Comparison of ENCODE assay signal across 11 cellular contexts in the genomic region with DNA sequence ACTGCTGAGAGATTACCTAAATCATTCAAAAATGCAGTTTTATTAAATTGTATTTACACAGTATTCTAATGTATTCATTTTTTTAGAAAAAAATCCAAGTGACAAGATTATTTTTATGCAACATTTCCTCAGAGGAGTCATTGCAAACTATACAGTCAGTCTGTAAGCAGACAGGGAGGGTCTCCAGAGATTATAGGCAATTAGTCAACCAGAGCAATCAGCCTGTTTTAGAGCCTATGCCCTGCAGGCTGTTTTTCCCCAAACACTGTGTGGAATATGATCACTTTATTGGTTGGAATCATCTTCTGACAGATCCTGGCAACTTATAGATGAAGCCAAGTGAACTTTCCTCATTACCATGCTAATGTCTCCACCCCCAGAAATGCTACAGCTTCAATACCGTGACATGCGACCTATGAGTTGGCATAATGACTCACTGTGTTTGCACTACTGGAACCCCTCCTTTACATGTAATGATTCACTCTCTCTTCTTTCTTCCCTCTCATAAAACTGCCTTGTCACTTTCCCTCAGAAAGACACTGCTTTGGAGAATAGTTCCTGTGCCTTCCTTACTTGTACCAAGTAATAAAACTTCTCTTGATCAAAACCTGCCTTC.
DNase-seq lines count a peak whose midpoint lies in the region; ATAC-seq and TF ChIP-seq lines count a peak whose summit lies in the region.
"Had no signal": no experiment of that assay in that cellular context is flagged by ENCODE, and none has a peak within 500 bp of the region (broad histone marks: within the 10 kb centered on the region; RNA-seq: fewer than 3 reads in every experiment).

No MANE protein-coding gene starts in this region.

- H3K4me1 ChIP-seq in esophagus muscularis mucosa, result no peaks in the 10 kb centered on the region
- H3K4me1 ChIP-seq: right atrium auricular region, tibial nerve had no signal

- 59% methylated on average over 2 of the region's 2 CpGs for WGBS in esophagus muscularis mucosa

- no peak overlapping the region for H3K4me3 Mint-ChIP-seq in activated CD8-positive, alpha-beta T cell treated with anti-CD3 and anti-CD28 coated beads, Interleukin-2, amount 10 ng/mL, durations not matched to agents 7 days and 5 days
- no peak overlapping the region for H3K4me3 Mint-ChIP-seq in activated T-helper 17 cell treated with anti-CD3 and anti-CD28 coated beads, Interleukin-2, amount 50 U/mL, for 72 hours

- no peaks in the 10 kb centered on the region for H3K9me3 ChIP-seq in esophagus muscularis mucosa
- H3K9me3 ChIP-seq: right atrium auricular region, tibial nerve had no signal

- no peaks in the 10 kb centered on the region for H3K27me3 ChIP-seq in esophagus muscularis mucosa
- H3K27me3 ChIP-seq: right atrium auricular region, tibial nerve had no signal

- TF ChIP-seq EP300 in esophagus muscularis mucosa (IDR thresholded peaks at IDR 0.05), result no peak

- no peaks in the 10 kb centered on the region for H3K36me3 ChIP-seq in esophagus muscularis mucosa
- H3K36me3 ChIP-seq: right atrium auricular region, tibial nerve had no signal

- POLR2A ChIA-PET in activated CD8-positive, alpha-beta T cell treated with anti-CD3 and anti-CD28 coated beads, Interleukin-2, amount 10 ng/mL, durations not matched to agents 7 days and 5 days (lab: Charles Lee), result no interaction called here

- no peak overlapping the region for H3K4me3 ChIP-seq in choroid plexus epithelial cell (ENCODE audit: low read depth, low read length)
- H3K4me3 ChIP-seq in esophagus muscularis mucosa, result no peak overlapping the region
- H3K4me3 ChIP-seq: right atrium auricular region, tibial nerve had no signal

- ATAC-seq in GM18505 (IDR thresholded peaks at IDR 0.05; ENCODE audit: unreplicated experiment), result no peak
- no peak for ATAC-seq in activated CD8-positive, alpha-beta T cell treated with anti-CD3 and anti-CD28 coated beads, Interleukin-2, amount 10 ng/mL, durations not matched to agents 7 days and 5 days
- ATAC-seq in activated T-helper 17 cell treated with anti-CD3 and anti-CD28 coated beads, Interleukin-2, amount 50 U/mL, for 72 hours (replicated peaks), result no peak

- no peak overlapping the region for H3K27ac Mint-ChIP-seq in activated CD8-positive, alpha-beta T cell treated with anti-CD3 and anti-CD28 coated beads, Interleukin-2, amount 10 ng/mL, durations not matched to agents 7 days and 5 days
- no peak overlapping the region for H3K27ac Mint-ChIP-seq in activated T-helper 17 cell treated with anti-CD3 and anti-CD28 coated beads, Interleukin-2, amount 50 U/mL, for 72 hours

- DNase-seq in ELR (ENCODE audit: low read depth) (peak; percentile 91), NOMO-1 (lab: John Stamatoyannopoulos, UW; ENCODE audit: unreplicated experiment in 2 of 2) (peak; percentile 69 to 85), choroid plexus epithelial cell (ENCODE audit: low read depth) (peak; percentile 71), non-pigmented ciliary epithelial cell (ENCODE audit: low read depth) (peak; percentile 76), esophagus muscularis mucosa (ENCODE audit: extremely low spot score) (no peak)
- no peak for DNase-seq in activated CD8-positive, alpha-beta T cell treated with anti-CD3 and anti-CD28 coated beads, Interleukin-2, amount 10 ng/mL, durations not matched to agents 7 days and 5 days
- DNase-seq: activated CD8-positive, alpha-beta memory T cell treated with anti-CD3 and anti-CD28 coated beads, Interleukin-2, amount 50 U/mL, for 48 hours had no signal

- H3K4me1 Mint-ChIP-seq in activated CD8-positive, alpha-beta T cell treated with anti-CD3 and anti-CD28 coated beads, Interleukin-2, amount 10 ng/mL, durations not matched to agents 7 days and 5 days (ENCODE audit: low read depth), result no peaks in the 10 kb centered on the region
- H3K4me1 Mint-ChIP-seq in activated T-helper 17 cell treated with anti-CD3 and anti-CD28 coated beads, Interleukin-2, amount 50 U/mL, for 72 hours, result no peaks in the 10 kb centered on the region

- TF ChIP-seq CTCF in choroid plexus epithelial cell (conservative IDR thresholded peaks at IDR 0.05; ENCODE audit: low read depth, low read length) (no peak), esophagus muscularis mucosa (IDR thresholded peaks at IDR 0.05) (no peak)

- no peak overlapping the region for H3K27ac ChIP-seq in esophagus muscularis mucosa (replicated peaks in 1 of 4)
- H3K27ac ChIP-seq: right atrium auricular region, tibial nerve had no signal

- H3K9me3 Mint-ChIP-seq in activated CD8-positive, alpha-beta T cell treated with anti-CD3 and anti-CD28 coated beads, Interleukin-2, amount 10 ng/mL, durations not matched to agents 7 days and 5 days (ENCODE audit: insufficient read depth), result peaks cover 8% of the 10 kb centered on the region
- H3K9me3 Mint-ChIP-seq in activated T-helper 17 cell treated with anti-CD3 and anti-CD28 coated beads, Interleukin-2, amount 50 U/mL, for 72 hours, result peaks cover 4% of the 10 kb centered on the region

- no peaks in the 10 kb centered on the region for H3K27me3 Mint-ChIP-seq in activated CD8-positive, alpha-beta T cell treated with anti-CD3 and anti-CD28 coated beads, Interleukin-2, amount 10 ng/mL, durations not matched to agents 7 days and 5 days (ENCODE audit: low read depth)
- no peaks in the 10 kb centered on the region for H3K27me3 Mint-ChIP-seq in activated T-helper 17 cell treated with anti-CD3 and anti-CD28 coated beads, Interleukin-2, amount 50 U/mL, for 72 hours

- TF ChIP-seq POLR2A in GM18505 (IDR thresholded peaks at IDR 0.05; ENCODE audit: borderline replicate concordance, extremely low read depth, insufficient read depth, insufficient read length) (no peak), esophagus muscularis mucosa (IDR thresholded peaks at IDR 0.05; ENCODE audit: low read depth) (no peak)

- H3K36me3 Mint-ChIP-seq in activated CD8-positive, alpha-beta T cell treated with anti-CD3 and anti-CD28 coated beads, Interleukin-2, amount 10 ng/mL, durations not matched to agents 7 days and 5 days (ENCODE audit: low read depth), result no peaks in the 10 kb centered on the region
- no peaks in the 10 kb centered on the region for H3K36me3 Mint-ChIP-seq in activated T-helper 17 cell treated with anti-CD3 and anti-CD28 coated beads, Interleukin-2, amount 50 U/mL, for 72 hours (ENCODE audit: low read depth)

- CTCF ChIA-PET in activated CD8-positive, alpha-beta T cell treated with anti-CD3 and anti-CD28 coated beads, Interleukin-2, amount 10 ng/mL, durations not matched to agents 7 days and 5 days (lab: Charles Lee), result no interaction called here

- intact Hi-C loops in esophagus muscularis mucosa (cut with DNase I), result no loop called here

Comparison
In these comparisons a context has a peak if more than half of its experiments do, and no peak if none do; other contexts are left out.
1. DNase-seq: peak in ELR (single experiment), NOMO-1 (2 of 2), choroid plexus epithelial cell (single experiment) and non-pigmented ciliary epithelial cell (single experiment); none in activated CD8-positive, alpha-beta T cell treated with anti-CD3 and anti-CD28 coated beads, Interleukin-2, amount 10 ng/mL, durations not matched to agents 7 days and 5 days (single experiment) and esophagus muscularis mucosa (single experiment).